15 cellular contexts compared by ENCODE assay signal in genomic region chr16:83110221-83110768, GRCh38.
"Had no signal": no experiment of that assay in that cellular context is flagged by ENCODE, and none has a peak within 500 bp of the region (broad histone marks: within the 10 kb centered on the region; RNA-seq: fewer than 3 reads in every experiment).

No MANE protein-coding gene starts in this region.

- H3K27ac Mint-ChIP-seq: activated naive CD8-positive, alpha-beta T cell treated with anti-CD3 and anti-CD28 coated beads, Interleukin-2, amount 50 U/mL, for 24 hours; activated T-helper 17 cell treated with anti-CD3 and anti-CD28 coated beads, Interleukin-2, amount 50 U/mL, for 72 hours; effector memory CD8-positive, alpha-beta T cell; nephron had no signal

- DNase-seq: activated CD4-positive, alpha-beta T cell treated with anti-CD3 and anti-CD28 coated beads, Interleukin-2, amount 50 U/mL, for 4 hours; activated CD4-positive, CD25-positive, alpha-beta regulatory T cell treated with anti-CD3 and anti-CD28 coated beads, Interleukin-2, amount 50 U/mL, for 72 hours; activated naive CD4-positive, alpha-beta T cell treated with Interleukin-2 at 50 U/mL for 16 hours; activated naive CD8-positive, alpha-beta T cell treated with anti-CD3 and anti-CD28 coated beads, Interleukin-2, amount 50 U/mL, for 24 hours; activated T-cell treated with anti-CD3 and anti-CD28 coated beads for 4 hours; dermis blood vessel endothelial cell; effector memory CD8-positive, alpha-beta T cell; mammary epithelial cell; mucosa of descending colon; right cardiac atrium; small intestine; stimulated activated naive CD8-positive, alpha-beta T cell treated with anti-CD3 and anti-CD28 coated beads, Interleukin-15, Interleukin-2, amounts not matched to agents 100 U/mL and 50 U/mL, for 24 hours; transverse colon had no signal

- H3K4me3 Mint-ChIP-seq: activated naive CD8-positive, alpha-beta T cell treated with anti-CD3 and anti-CD28 coated beads, Interleukin-2, amount 50 U/mL, for 24 hours; activated T-helper 17 cell treated with anti-CD3 and anti-CD28 coated beads, Interleukin-2, amount 50 U/mL, for 72 hours; effector memory CD8-positive, alpha-beta T cell; nephron had no signal

- H3K9me3 Mint-ChIP-seq: activated naive CD8-positive, alpha-beta T cell treated with anti-CD3 and anti-CD28 coated beads, Interleukin-2, amount 50 U/mL, for 24 hours; activated T-helper 17 cell treated with anti-CD3 and anti-CD28 coated beads, Interleukin-2, amount 50 U/mL, for 72 hours; effector memory CD8-positive, alpha-beta T cell; nephron had no signal

- H3K4me1 Mint-ChIP-seq: activated naive CD8-positive, alpha-beta T cell treated with anti-CD3 and anti-CD28 coated beads, Interleukin-2, amount 50 U/mL, for 24 hours; activated T-helper 17 cell treated with anti-CD3 and anti-CD28 coated beads, Interleukin-2, amount 50 U/mL, for 72 hours had no signal
